Comparison of ENCODE assay signal across 8 cellular contexts in genomic region chr10:47384148-47384921, GRCh38. TPM values are rescaled to one million over a fixed set of nuclear protein-coding genes. Genes with fewer than 3 reads are reported as not detected.
DNase-seq lines count a peak whose midpoint lies in the region; ATAC-seq and TF ChIP-seq lines count a peak whose summit lies in the region.

Gene ZNF488 (minus strand): TSS chr10:47384293. CDS start chr10:47368829, 15,464 bp downstream.

- H3K9ac ChIP-seq in colonic mucosa (ENCODE audit: low read depth in 2 of 2, low read length in 2 of 2) = peak within 1 kb of the TSS; percentile 12 to 74

- no peaks in the 10 kb centered on the region for H3K36me3 ChIP-seq in colonic mucosa

- DNase-seq in AG04449 (ENCODE audit: low read depth, low spot score) (no peak), NCI-H446 (lab: John Stamatoyannopoulos, UW) (peak; percentile 11 to 73), colonic mucosa (peak; percentile 92), left kidney (ENCODE audit: low read depth, low spot score) (peak; percentile 94)
- DNase-seq in activated CD4-positive, alpha-beta T cell treated with anti-CD3 and anti-CD28 coated beads for 48 hours = peak; percentile 81
- DNase-seq in stimulated activated CD4-positive, alpha-beta T cell treated with anti-CD3 and anti-CD28 coated beads, Interleukin-1b, Interleukin-23, amount 100 ng/mL, for 24 hours (ENCODE audit: low read depth in 4 of 4, low spot score in 1 of 4) = peak; percentile 42 to 69 (median 56)

- POLR2A ChIA-PET in AG04449 (lab: Yijun Ruan, JAX) = interaction anchor here (1.1 kb wide), 1 partner anchor 19 kb away, joined by 6 read pairs; no protein-coding TSS in a partner anchor

- no peaks in the 10 kb centered on the region for H3K9me3 ChIP-seq in colonic mucosa

- intact Hi-C loops in colonic mucosa (cut with DNase I) = no loop called here

- H3K27me3 ChIP-seq in colonic mucosa = no peaks in the 10 kb centered on the region

- peak within 1 kb of the TSS; percentile 72 for H3K4me3 ChIP-seq in AG04449 (ENCODE audit: low read depth, low read length)
- H3K4me3 ChIP-seq in colonic mucosa = peak within 1 kb of the TSS; percentile 78

- CTCF ChIA-PET in AG04449 (lab: Yijun Ruan, JAX) = no interaction called here

- TF ChIP-seq CTCF in AG04449 (IDR thresholded peaks at IDR 0.05; ENCODE audit: insufficient read depth, low read length, missing control alignments) (no peak), colonic mucosa (IDR thresholded peaks at IDR 0.05) (no peak)

- H3K4me1 ChIP-seq in colonic mucosa = peaks cover 7% of the 10 kb centered on the region

- H3K27ac ChIP-seq in colonic mucosa = peak within 1 kb of the TSS; percentile 66

- ATAC-seq in GM18907 (IDR thresholded peaks at IDR 0.05; ENCODE audit: unreplicated experiment) (peak; percentile 92), HG03139 (IDR thresholded peaks at IDR 0.05; ENCODE audit: unreplicated experiment) (peak; percentile 72)

RNA-seq across cellular contexts. Expression of gene ZNF488, which starts in this region (rescaled TPM):
- total RNA-seq in colonic mucosa = 1 to 10 TPM; 1.3 to 4.1 TPM
